Comparison of ENCODE assay signal across 16 cellular contexts in the genomic region with DNA sequence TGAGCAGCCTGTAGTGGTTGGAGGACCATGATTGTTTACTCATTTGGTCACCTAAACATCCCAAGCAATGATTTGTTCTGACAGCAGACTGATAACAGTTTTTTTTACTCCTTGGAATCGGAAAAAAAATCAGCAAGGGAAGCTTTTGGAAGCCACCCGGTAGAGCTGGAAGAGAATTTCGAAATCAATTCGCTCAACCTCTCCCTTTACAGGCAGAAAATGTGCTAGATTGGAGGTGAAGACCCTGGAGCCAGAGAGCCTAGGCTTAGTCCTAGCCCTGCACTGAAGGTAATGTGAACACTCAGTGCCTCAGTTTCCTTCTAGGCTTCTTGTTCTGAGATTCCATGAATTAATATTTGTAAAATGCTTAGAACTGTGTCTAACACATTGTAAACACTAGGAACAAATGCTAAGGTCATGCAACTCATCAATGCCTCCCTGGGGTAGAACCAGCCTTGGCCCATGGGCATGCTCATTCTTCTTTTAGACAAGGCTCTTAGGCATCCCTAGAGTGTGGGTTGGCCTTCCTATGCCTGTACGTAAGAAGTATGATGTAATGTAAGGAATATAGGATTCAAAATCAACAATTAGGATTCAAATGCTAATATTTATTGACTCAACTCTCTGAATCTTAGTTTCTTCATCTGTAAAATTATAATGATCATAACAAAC. TPM values are rescaled to one million over a fixed set of nuclear protein-coding genes. Genes with fewer than 3 reads are reported as not detected.
DNase-seq lines count a peak whose midpoint lies in the region; ATAC-seq and TF ChIP-seq lines count a peak whose summit lies in the region.
"Had no signal": no experiment of that assay in that cellular context is flagged by ENCODE, and none has a peak within 500 bp of the region (broad histone marks: within the 10 kb centered on the region; RNA-seq: fewer than 3 reads in every experiment).

No MANE protein-coding gene starts in this region.

- peaks cover 8% of the 10 kb centered on the region; the same call in 1 of the 2 replicates for H3K27me3 ChIP-seq in SK-N-SH (ENCODE audit: insufficient read depth)
- H3K27me3 ChIP-seq: MG63 had no signal

- POLR2A ChIA-PET in SK-N-SH (lab: Yijun Ruan, JAX) (no interaction called here), HEK293 (lab: Yijun Ruan, JAX) (no interaction called here), WTC11 (lab: Charles Lee) (no interaction called here)

- H3K79me2 ChIP-seq in SK-N-SH (ENCODE audit: insufficient read depth) = peaks cover 16% of the 10 kb centered on the region

- TF ChIP-seq CTCF in SK-N-SH (IDR thresholded peaks at IDR 0.05) = no peak
- no peak for TF ChIP-seq CTCF in HEK293 (tag by site-specific recombination; IDR thresholded peaks at IDR 0.05)
- TF ChIP-seq CTCF in WTC11 (IDR thresholded peaks at IDR 0.05) = no peak
- no peak for TF ChIP-seq CTCF in type B pancreatic cell (conservative IDR thresholded peaks at IDR 0.05)

- WGBS in SK-N-SH (ENCODE audit: low lambda C conversion rate) = 24% methylated on average over 5 of the region's 5 CpGs

- no peaks in the 10 kb centered on the region for H3K9me3 ChIP-seq in SK-N-SH
- no peaks in the 10 kb centered on the region for H3K9me3 ChIP-seq in HEK293 (ENCODE audit: control insufficient read depth, insufficient read depth, low read depth, low read length)
- H3K9me3 ChIP-seq: MG63 had no signal

- peak overlapping the region; percentile 19 to 53; a peak in 3 of 4 replicates for H3K4me3 ChIP-seq in SK-N-SH (ENCODE audit: low read depth in 2 of 2, low read length in 1 of 2)
- H3K4me3 ChIP-seq in HEK293 (ENCODE audit: low read depth, low read length) = no peak overlapping the region
- H3K4me3 ChIP-seq: MG63 had no signal

- H3K9me2 ChIP-seq in SK-N-SH = no peaks in the 10 kb centered on the region

- H2AFZ ChIP-seq in SK-N-SH (ENCODE audit: low read depth) = peak overlapping the region; percentile 20; the same call in 1 of the 2 replicates

- H3K27ac ChIP-seq in SK-N-SH (ENCODE audit: low read depth in 2 of 2, low read length in 1 of 2) = peak overlapping the region in 1 of 2 experiments; percentile 32; a peak in 2 of 4 replicates
- H3K27ac ChIP-seq in HEK293 (ENCODE audit: extremely low read depth, low read depth, low read length) = no peak overlapping the region

- no peak for TF ChIP-seq EP300 in SK-N-SH (IDR thresholded peaks at IDR 0.05; ENCODE audit: borderline replicate concordance in 1 of 2, low read depth in 1 of 2, low read length in 1 of 2)

- peak overlapping the region; percentile 32 for H3K4me2 ChIP-seq in SK-N-SH

- CTCF ChIA-PET in SK-N-SH (lab: Yijun Ruan, JAX) (interaction anchor here (0.7 kb wide), 1 partner anchor 87 kb away, joined by 3 read pairs; no protein-coding TSS in a partner anchor), HEK293 (lab: Yijun Ruan, JAX) (no interaction called here), WTC11 (lab: Charles Lee) (no interaction called here)

- ATAC-seq in SK-N-SH treated with all-trans-retinoic acid at 6 μM for 48 hours (no peak), WTC11 (no peak)

- H3K36me3 Mint-ChIP-seq in WTC11 = no peaks in the 10 kb centered on the region
- no peaks in the 10 kb centered on the region for H3K36me3 Mint-ChIP-seq in type B pancreatic cell
- H3K36me3 Mint-ChIP-seq: CD4-positive, CD25-positive, alpha-beta regulatory T cell had no signal

- DNase-seq in SK-N-SH (no peak), WTC11 (ENCODE audit: low spot score) (no peak), type B pancreatic cell (ENCODE audit: extremely low spot score, unreplicated experiment) (no peak), NCI-H1105 treated with DMSO at 0.1 percent for 48 hours (lab: John Stamatoyannopoulos, UW) (no peak), NCI-H1436 (lab: John Stamatoyannopoulos, UW) (no peak)
- DNase-seq: ACHN; CD4-positive, CD25-positive, alpha-beta regulatory T cell; HFFc6; KG1; MG63; NCI-H1092 treated with DMSO at 0.1 percent for 48 hours; NCI-H1930; SW 1271 had no signal

- H3K4me3 Mint-ChIP-seq in WTC11 (peak overlapping the region; percentile 66), type B pancreatic cell (no peak overlapping the region)
- H3K4me3 Mint-ChIP-seq: CD4-positive, CD25-positive, alpha-beta regulatory T cell; HFFc6; T-helper 2 cell treated with Interferon-gamma antibody and Interleukin-4, amounts not matched to agents 5 μg/mL and 100 μg/mL, for 36 hours had no signal

- H3K9ac ChIP-seq in SK-N-SH = 0 out of 2 replicates have a peak overlapping the region, but pooled peaks have one; percentile 4

- H3K27me3 Mint-ChIP-seq in WTC11 (ENCODE audit: low read depth) = no peaks in the 10 kb centered on the region
- H3K27me3 Mint-ChIP-seq in type B pancreatic cell = no peaks in the 10 kb centered on the region
- H3K27me3 Mint-ChIP-seq: CD4-positive, CD25-positive, alpha-beta regulatory T cell had no signal

- peak overlapping the region; percentile 82 for H3K27ac Mint-ChIP-seq in WTC11
- peak overlapping the region; percentile 18 for H3K27ac Mint-ChIP-seq in type B pancreatic cell
- H3K27ac Mint-ChIP-seq: CD4-positive, CD25-positive, alpha-beta regulatory T cell; HFFc6; T-helper 2 cell treated with Interferon-gamma antibody and Interleukin-4, amounts not matched to agents 5 μg/mL and 100 μg/mL, for 36 hours had no signal

- H3K9me3 Mint-ChIP-seq in WTC11 (no peaks in the 10 kb centered on the region), type B pancreatic cell (no peaks in the 10 kb centered on the region)
- H3K9me3 Mint-ChIP-seq: HFFc6; T-helper 2 cell treated with Interferon-gamma antibody and Interleukin-4, amounts not matched to agents 5 μg/mL and 100 μg/mL, for 36 hours had no signal

- no peaks in the 10 kb centered on the region for H3F3A ChIP-seq in SK-N-SH (replicated peaks; ENCODE audit: insufficient read depth)

- peaks cover 18% of the 10 kb centered on the region for H3K4me1 Mint-ChIP-seq in WTC11
- H3K4me1 Mint-ChIP-seq in type B pancreatic cell (ENCODE audit: unreplicated experiment) = no peaks in the 10 kb centered on the region
- H3K4me1 Mint-ChIP-seq: CD4-positive, CD25-positive, alpha-beta regulatory T cell had no signal

- no peak for TF ChIP-seq RAD21 in SK-N-SH (IDR thresholded peaks at IDR 0.05; ENCODE audit: low read length)

- H3K4me1 ChIP-seq in SK-N-SH (ENCODE audit: control insufficient read depth in 1 of 2, insufficient read depth in 2 of 2, low read depth in 1 of 2, low read length in 1 of 2) (peaks cover 0 to 2% of the 10 kb centered on the region in 2 experiments; a peak in 1 of 4 replicates), HEK293 (ENCODE audit: control insufficient read depth, insufficient read depth, low read length) (no peaks in the 10 kb centered on the region)

- H3K36me3 ChIP-seq in SK-N-SH (replicated peaks in 1 of 2; ENCODE audit: control insufficient read depth in 1 of 2, insufficient read depth in 2 of 2, low read length in 1 of 2) (peaks cover 3 to 6% of the 10 kb centered on the region in 2 experiments), HEK293 (ENCODE audit: control insufficient read depth in 2 of 2, insufficient read depth in 1 of 2, low read length in 2 of 2) (peaks cover 0 to 4% of the 10 kb centered on the region in 2 experiments; a peak in 1 of 3 replicates)

- H4K20me1 ChIP-seq in SK-N-SH (ENCODE audit: insufficient read depth) = no peaks in the 10 kb centered on the region

TF ChIP-seq in SK-N-SH, 30 proteins besides CTCF, POLR2A, EP300 and RAD21 (continues in another document):
- TF ChIP-seq SMC3 (IDR thresholded peaks at IDR 0.05; ENCODE audit: low read depth, low read length) (no peak), TEAD4 (IDR thresholded peaks at IDR 0.05; ENCODE audit: borderline replicate concordance, insufficient read depth) (no peak), RXRA (IDR thresholded peaks at IDR 0.05; ENCODE audit: borderline replicate concordance, low read depth) (no peak)

TF ChIP-seq in HEK293, 187 proteins besides CTCF, POLR2A, EP300 and RAD21 (continues in another document):
- TF ChIP-seq ZBTB21 (tag by site-specific recombination; IDR thresholded peaks at IDR 0.05) (no peak), ZBTB8A (tag by site-specific recombination; IDR thresholded peaks at IDR 0.05) (no peak), ZNF138 (tag by site-specific recombination; IDR thresholded peaks at IDR 0.05; ENCODE audit: borderline replicate concordance) (no peak), ZNF707 (tag by site-specific recombination; IDR thresholded peaks at IDR 0.05) (no peak)
- TF ChIP-seq, protein P1, sequence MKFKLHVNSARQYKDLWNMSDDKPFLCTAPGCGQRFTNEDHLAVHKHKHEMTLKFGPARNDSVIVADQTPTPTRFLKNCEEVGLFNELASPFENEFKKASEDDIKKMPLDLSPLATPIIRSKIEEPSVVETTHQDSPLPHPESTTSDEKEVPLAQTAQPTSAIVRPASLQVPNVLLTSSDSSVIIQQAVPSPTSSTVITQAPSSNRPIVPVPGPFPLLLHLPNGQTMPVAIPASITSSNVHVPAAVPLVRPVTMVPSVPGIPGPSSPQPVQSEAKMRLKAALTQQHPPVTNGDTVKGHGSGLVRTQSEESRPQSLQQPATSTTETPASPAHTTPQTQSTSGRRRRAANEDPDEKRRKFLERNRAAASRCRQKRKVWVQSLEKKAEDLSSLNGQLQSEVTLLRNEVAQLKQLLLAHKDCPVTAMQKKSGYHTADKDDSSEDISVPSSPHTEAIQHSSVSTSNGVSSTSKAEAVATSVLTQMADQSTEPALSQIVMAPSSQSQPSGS (tag by site-specific recombination; IDR thresholded peaks at IDR 0.05; ENCODE audit: low read depth) = 0 out of 2 replicates have a peak, but pooled peaks have one; percentile 4

TF ChIP-seq in WTC11, 78 proteins besides CTCF, POLR2A, EP300 and RAD21 (continues in another document):
- TF ChIP-seq ZNF396 (CRISPR knock-in tag; IDR thresholded peaks at IDR 0.05; ENCODE audit: borderline replicate concordance) (no peak), ZNF416 (CRISPR knock-in tag; IDR thresholded peaks at IDR 0.05) (no peak), FOXK1 (CRISPR knock-in tag; IDR thresholded peaks at IDR 0.05) (no peak), IRF2 (CRISPR knock-in tag; IDR thresholded peaks at IDR 0.05; ENCODE audit: borderline replicate concordance, low read depth) (no peak)
- TF ChIP-seq, protein P2, sequence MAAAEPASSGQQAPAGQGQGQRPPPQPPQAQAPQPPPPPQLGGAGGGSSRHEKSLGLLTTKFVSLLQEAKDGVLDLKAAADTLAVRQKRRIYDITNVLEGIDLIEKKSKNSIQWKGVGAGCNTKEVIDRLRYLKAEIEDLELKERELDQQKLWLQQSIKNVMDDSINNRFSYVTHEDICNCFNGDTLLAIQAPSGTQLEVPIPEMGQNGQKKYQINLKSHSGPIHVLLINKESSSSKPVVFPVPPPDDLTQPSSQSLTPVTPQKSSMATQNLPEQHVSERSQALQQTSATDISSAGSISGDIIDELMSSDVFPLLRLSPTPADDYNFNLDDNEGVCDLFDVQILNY (CRISPR knock-in tag; IDR thresholded peaks at IDR 0.05) = no peak

RNA-seq across cellular contexts. Expression of a gene that starts 52.7 kb away (rescaled TPM):
- 38.7 and 61.6 TPM in 2 replicates for polyA plus RNA-seq in SK-N-SH (2012; rRNA removed)
- polyA plus RNA-seq in SK-N-SH (2012; cell fraction: cytosol; rRNA removed) = 51.7 and 56.2 TPM in 2 replicates
- polyA plus RNA-seq in SK-N-SH (2012; cell fraction: nucleus; rRNA removed) = 23.8 and 45.1 TPM in 2 replicates
- 9.4 to 12.8 TPM (median 11.6 TPM) in 3 replicates for total RNA-seq in WTC11 (2021)
- total RNA-seq in type B pancreatic cell (ENCODE audit: low replicate concordance) = 34.2 and 49.1 TPM in 2 replicates
- total RNA-seq: CD4-positive, CD25-positive, alpha-beta regulatory T cell had no signal
- polyA plus RNA-seq: CD4-positive, CD25-positive, alpha-beta regulatory T cell had no signal
